In genomic region chr15:23857028-23857641, GRCh38 we compare ENCODE assay signal across 8 cellular contexts.
DNase-seq lines count a peak whose midpoint lies in the region; ATAC-seq and TF ChIP-seq lines count a peak whose summit lies in the region.

No MANE protein-coding gene starts in this region.

- H3K4me1 Mint-ChIP-seq in chondrocyte (ENCODE audit: low read depth) (no peaks in the 10 kb centered on the region), neural progenitor cell (peaks cover 63% of the 10 kb centered on the region)

- DNase-seq in NCI-H2029 (lab: John Stamatoyannopoulos, UW) (peak; percentile 17), NCI-H2029 treated with DMSO at 0.1 percent for 48 hours (lab: John Stamatoyannopoulos, UW) (no peak), NCI-H1105 treated with DMSO at 0.1 percent for 48 hours (lab: John Stamatoyannopoulos, UW) (peak; percentile 24), chondrocyte (ENCODE audit: low spot score) (no peak), neural progenitor cell (ENCODE audit: low spot score) (peak; percentile 78)

- H3K36me3 ChIP-seq in neural progenitor cell: no peaks in the 10 kb centered on the region

- peak overlapping the region; percentile 83 for H2AFZ ChIP-seq in neural progenitor cell (replicated peaks)

- no peaks in the 10 kb centered on the region for H4K20me1 ChIP-seq in neural progenitor cell (ENCODE audit: low read depth)

- H3K4me2 ChIP-seq in neural progenitor cell: peak overlapping the region; percentile 67

- H3K27ac Mint-ChIP-seq in chondrocyte (ENCODE audit: unreplicated experiment) (no peak overlapping the region), neural progenitor cell (no peak overlapping the region)

- no peaks in the 10 kb centered on the region for H3K27me3 ChIP-seq in neural progenitor cell

- H3K9me3 ChIP-seq in neural progenitor cell (ENCODE audit: low read depth): no peaks in the 10 kb centered on the region

- peaks cover 11% of the 10 kb centered on the region for H3F3A ChIP-seq in neural progenitor cell (ENCODE audit: low read depth)

- peaks cover 27% of the 10 kb centered on the region for H3K4me1 ChIP-seq in neural progenitor cell

- ATAC-seq in GM19455 (IDR thresholded peaks at IDR 0.05; ENCODE audit: unreplicated experiment): no peak
- no peak for ATAC-seq in HG02852 (IDR thresholded peaks at IDR 0.05; ENCODE audit: unreplicated experiment)
- ATAC-seq in HG02970 (IDR thresholded peaks at IDR 0.05; ENCODE audit: low FRiP score, unreplicated experiment): no peak

- H3K9ac ChIP-seq in neural progenitor cell: no peak overlapping the region

- H3K9me3 Mint-ChIP-seq in chondrocyte (ENCODE audit: low read depth) (peaks cover 4% of the 10 kb centered on the region), neural progenitor cell (peaks cover 17% of the 10 kb centered on the region)

- H3K79me2 ChIP-seq in neural progenitor cell (ENCODE audit: low read depth): no peaks in the 10 kb centered on the region

- H3K36me3 Mint-ChIP-seq in chondrocyte (ENCODE audit: low read depth) (no peaks in the 10 kb centered on the region), neural progenitor cell (no peaks in the 10 kb centered on the region)

- H3K27me3 Mint-ChIP-seq in chondrocyte (ENCODE audit: low read depth) (peaks cover 12% of the 10 kb centered on the region), neural progenitor cell (ENCODE audit: insufficient read depth, low read depth) (peaks cover under 1% of the 10 kb centered on the region)

- H3K27ac ChIP-seq in neural progenitor cell: no peak overlapping the region

- TF ChIP-seq CTCF in chondrocyte (IDR thresholded peaks at IDR 0.05) (peak; percentile 74), neural progenitor cell (IDR thresholded peaks at IDR 0.05) (peak; percentile 74)

- H3K4me3 Mint-ChIP-seq in chondrocyte (ENCODE audit: unreplicated experiment) (no peak overlapping the region), neural progenitor cell (no peak overlapping the region)

- peak overlapping the region; percentile 33 for H3K4me3 ChIP-seq in neural progenitor cell

Comparison
In these comparisons a context has a peak if more than half of its experiments do, and no peak if none do; other contexts are left out.
1. DNase-seq: peak in NCI-H2029 (single experiment), NCI-H1105 treated with DMSO at 0.1 percent for 48 hours (single experiment) and neural progenitor cell (single experiment); none in NCI-H2029 treated with DMSO at 0.1 percent for 48 hours (single experiment) and chondrocyte (single experiment).